1 cellular context compared by ENCODE assay signal in genomic region chr6:13554929-13555333, GRCh38.
TF ChIP-seq lines count a peak whose summit lies in the region.

No MANE protein-coding gene starts in this region.

TF ChIP-seq in SK-N-SH treated with all-trans-retinoic acid at 6 μM for 48 hours, 23 proteins besides CTCF, POLR2A, EP300 and RAD21 (continued from another document):
- TF ChIP-seq PPARA (CRISPR knock-in tag; IDR thresholded peaks at IDR 0.05; ENCODE audit: borderline replicate concordance) (no peak), TCF4 (CRISPR knock-in tag; IDR thresholded peaks at IDR 0.05; ENCODE audit: borderline replicate concordance) (no peak), PATZ1 (CRISPR knock-in tag; IDR thresholded peaks at IDR 0.05; ENCODE audit: borderline replicate concordance) (no peak), ZNF8 (CRISPR knock-in tag; IDR thresholded peaks at IDR 0.05) (no peak), ESRRG (CRISPR knock-in tag; IDR thresholded peaks at IDR 0.05) (no peak), SNAI2 (CRISPR knock-in tag; IDR thresholded peaks at IDR 0.05) (no peak), ZFP30 (CRISPR knock-in tag; IDR thresholded peaks at IDR 0.05) (no peak)
- TF ChIP-seq, protein P1, sequence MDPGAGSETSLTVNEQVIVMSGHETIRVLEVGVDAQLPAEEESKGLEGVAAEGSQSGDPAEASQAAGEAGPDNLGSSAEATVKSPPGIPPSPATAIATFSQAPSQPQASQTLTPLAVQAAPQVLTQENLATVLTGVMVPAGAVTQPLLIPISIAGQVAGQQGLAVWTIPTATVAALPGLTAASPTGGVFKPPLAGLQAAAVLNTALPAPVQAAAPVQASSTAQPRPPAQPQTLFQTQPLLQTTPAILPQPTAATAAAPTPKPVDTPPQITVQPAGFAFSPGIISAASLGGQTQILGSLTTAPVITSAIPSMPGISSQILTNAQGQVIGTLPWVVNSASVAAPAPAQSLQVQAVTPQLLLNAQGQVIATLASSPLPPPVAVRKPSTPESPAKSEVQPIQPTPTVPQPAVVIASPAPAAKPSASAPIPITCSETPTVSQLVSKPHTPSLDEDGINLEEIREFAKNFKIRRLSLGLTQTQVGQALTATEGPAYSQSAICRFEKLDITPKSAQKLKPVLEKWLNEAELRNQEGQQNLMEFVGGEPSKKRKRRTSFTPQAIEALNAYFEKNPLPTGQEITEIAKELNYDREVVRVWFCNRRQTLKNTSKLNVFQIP (CRISPR knock-in tag; IDR thresholded peaks at IDR 0.05; ENCODE audit: borderline replicate concordance, low read depth) = no peak
